ENCODE assay signal across 8 cellular contexts in the genomic region with DNA sequence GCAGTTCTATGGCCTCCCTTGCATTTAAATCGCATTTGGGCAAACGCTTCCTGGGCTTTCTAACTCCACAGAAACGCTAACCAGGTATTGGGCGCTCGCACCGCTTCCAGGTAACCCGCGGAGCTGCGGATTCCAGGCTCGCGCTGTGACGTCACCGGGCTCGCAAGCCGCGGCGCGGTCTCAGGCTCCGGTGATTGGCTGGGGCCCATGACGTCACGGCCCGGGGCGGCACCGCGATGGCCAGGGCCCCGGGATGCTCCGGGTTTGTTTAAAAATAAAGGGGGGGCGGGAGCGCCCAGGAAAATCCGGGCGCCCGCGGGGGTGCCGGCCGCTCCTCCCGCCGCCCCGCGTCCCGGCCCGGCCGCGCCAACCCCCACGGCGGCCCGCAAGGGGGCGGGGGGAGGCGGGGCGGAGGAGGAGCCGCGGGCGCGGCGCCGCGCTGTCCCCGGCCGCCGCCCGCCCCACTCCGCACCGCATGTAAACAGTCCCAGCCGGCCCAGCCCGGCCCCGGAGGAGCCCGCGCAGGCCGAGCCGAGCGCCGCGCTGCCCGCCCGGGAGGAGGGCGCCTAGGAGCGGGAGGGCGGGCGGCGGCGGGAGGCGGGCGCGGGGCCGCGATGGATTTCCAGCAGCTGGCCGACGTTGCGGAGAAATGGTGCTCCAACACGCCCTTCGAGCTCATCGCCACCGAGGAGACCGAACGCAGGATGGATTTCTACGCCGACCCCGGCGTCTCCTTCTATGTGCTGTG. TPM values are rescaled to one million over a fixed set of nuclear protein-coding genes. Genes with fewer than 3 reads are reported as not detected.
DNase-seq lines count a peak whose midpoint lies in the region; ATAC-seq and TF ChIP-seq lines count a peak whose summit lies in the region.

A gene (plus strand): TSS at position 464 of the 748 bp plus-strand sequence. CDS start 151 bp downstream, at position 615.

- no peaks in the 10 kb centered on the region for H3K36me3 ChIP-seq in GM23248 (ENCODE audit: low read depth)
- no peaks in the 10 kb centered on the region for H3K36me3 ChIP-seq in Karpas-422 (ENCODE audit: insufficient read depth, low read length)

- peak within 1 kb of the TSS; percentile 98 for H3K4me2 ChIP-seq in GM23248 (ENCODE audit: unreplicated experiment)
- H3K4me2 ChIP-seq in Karpas-422 (ENCODE audit: low read depth, low read length, poor library complexity, severe bottlenecking) = peak within 1 kb of the TSS; percentile 92

- H3K4me3 ChIP-seq in GM23248 (peak within 1 kb of the TSS; percentile 91), Karpas-422 (ENCODE audit: low read length) (peak within 1 kb of the TSS; percentile 92), fibroblast of pulmonary artery (replicated peaks; ENCODE audit: low read depth, low read length) (peak within 1 kb of the TSS; percentile 80)

- H3K27ac ChIP-seq in GM23248 (peak within 1 kb of the TSS; percentile 82), Karpas-422 (ENCODE audit: low read length) (peak within 1 kb of the TSS; percentile 82), RWPE1 (peak within 1 kb of the TSS; percentile 91)

- DNase-seq in DMS79 (lab: John Stamatoyannopoulos, UW) = peak; percentile 61
- peak; percentile 97 for DNase-seq in GM23248
- DNase-seq in Karpas-422 = peak; percentile 95
- DNase-seq in RWPE1 (ENCODE audit: low spot score) = peak; percentile 99
- peak; percentile 75 for DNase-seq in activated effector memory CD4-positive, alpha-beta T cell treated with Interleukin-2 at 50 U/mL for 16 hours
- peak; percentile 77 for DNase-seq in fibroblast of pulmonary artery (ENCODE audit: low read depth)
- peak; percentile 88 for DNase-seq in natural killer cell

- peak; percentile 80 to 93 (median 88) for ATAC-seq in natural killer cell
- ATAC-seq in stimulated activated memory B cell treated with anti-CD40 and anti-IgM and Interleukin-4, amounts not matched to agents 10 μg/mL and 1 μg/mL and 100 μg/mL, for 72 hours = peak; percentile 91

- peaks cover 9% of the 10 kb centered on the region for H3F3A ChIP-seq in GM23248 (ENCODE audit: insufficient read depth)

- peaks cover 2% of the 10 kb centered on the region for H3K36me3 Mint-ChIP-seq in natural killer cell
- peaks cover 2% of the 10 kb centered on the region for H3K36me3 Mint-ChIP-seq in stimulated activated memory B cell treated with anti-CD40 and anti-IgM and Interleukin-4, amounts not matched to agents 10 μg/mL and 1 μg/mL and 100 μg/mL, for 72 hours

- no peaks in the 10 kb centered on the region; the same call in 1 of the 2 replicates for H3K4me1 ChIP-seq in GM23248 (ENCODE audit: insufficient read depth)
- peaks cover 44% of the 10 kb centered on the region for H3K4me1 ChIP-seq in Karpas-422 (ENCODE audit: low read length)

- H3K4me1 Mint-ChIP-seq in natural killer cell = peaks cover 6 to 18% of the 10 kb centered on the region in 2 donors
- peaks cover 11% of the 10 kb centered on the region for H3K4me1 Mint-ChIP-seq in stimulated activated memory B cell treated with anti-CD40 and anti-IgM and Interleukin-4, amounts not matched to agents 10 μg/mL and 1 μg/mL and 100 μg/mL, for 72 hours

- H3K79me2 ChIP-seq in GM23248 (ENCODE audit: insufficient read depth) = peaks cover 39% of the 10 kb centered on the region
- peaks cover 43% of the 10 kb centered on the region for H3K79me2 ChIP-seq in Karpas-422 (ENCODE audit: low read length)

- POLR2A ChIA-PET in RWPE1 (lab: Yijun Ruan, JAX; ENCODE audit: low non-redundant PET) = no interaction called here

- WGBS in GM23248 (ENCODE audit: low coverage in 1 of 2, low lambda C conversion rate in 2 of 2, missing lambda C conversion rate in 2 of 2), 2 experiments = 1 to 2% methylated on average over 54 to 58 of the region's 98 CpGs

- H3K9me3 ChIP-seq in GM23248 (ENCODE audit: low read depth) (no peaks in the 10 kb centered on the region), Karpas-422 (ENCODE audit: low read length) (no peaks in the 10 kb centered on the region)

- H3K9me3 Mint-ChIP-seq in natural killer cell = no peaks in the 10 kb centered on the region
- H3K9me3 Mint-ChIP-seq in stimulated activated memory B cell treated with anti-CD40 and anti-IgM and Interleukin-4, amounts not matched to agents 10 μg/mL and 1 μg/mL and 100 μg/mL, for 72 hours = no peaks in the 10 kb centered on the region

- H4K20me1 ChIP-seq in GM23248 (ENCODE audit: insufficient read depth) (no peaks in the 10 kb centered on the region), Karpas-422 (ENCODE audit: insufficient read depth, low read depth, low read length) (no peaks in the 10 kb centered on the region)

- no peaks in the 10 kb centered on the region for H3K9me2 ChIP-seq in GM23248 (ENCODE audit: insufficient read depth)
- no peaks in the 10 kb centered on the region for H3K9me2 ChIP-seq in Karpas-422 (replicated peaks; ENCODE audit: insufficient read depth, low read length)

- peak within 1 kb of the TSS; percentile 78 to 89 for H3K27ac Mint-ChIP-seq in natural killer cell
- H3K27ac Mint-ChIP-seq in stimulated activated memory B cell treated with anti-CD40 and anti-IgM and Interleukin-4, amounts not matched to agents 10 μg/mL and 1 μg/mL and 100 μg/mL, for 72 hours = peak within 1 kb of the TSS; percentile 70

- peak within 1 kb of the TSS; percentile 93 for H3K4me3 Mint-ChIP-seq in natural killer cell
- H3K4me3 Mint-ChIP-seq in stimulated activated memory B cell treated with anti-CD40 and anti-IgM and Interleukin-4, amounts not matched to agents 10 μg/mL and 1 μg/mL and 100 μg/mL, for 72 hours = peak within 1 kb of the TSS; percentile 89

- H3K27me3 Mint-ChIP-seq in natural killer cell (ENCODE audit: low read depth in 2 of 2) = peaks cover 5 to 7% of the 10 kb centered on the region in 2 donors
- no peaks in the 10 kb centered on the region for H3K27me3 Mint-ChIP-seq in stimulated activated memory B cell treated with anti-CD40 and anti-IgM and Interleukin-4, amounts not matched to agents 10 μg/mL and 1 μg/mL and 100 μg/mL, for 72 hours

- CTCF ChIA-PET in RWPE1 (lab: Yijun Ruan, JAX) = interaction anchor here (0.7 to 1.8 kb wide), 4 partner anchors 34 to 430 kb away, joined by 3 to 5 read pairs (median 4); no protein-coding TSS in a partner anchor

- H2AFZ ChIP-seq in GM23248 (peak within 1 kb of the TSS; percentile 81), Karpas-422 (ENCODE audit: low read length) (peak within 1 kb of the TSS; percentile 47; the same call in 1 of the 2 replicates)

- TF ChIP-seq CTCF in RWPE1 (conservative IDR thresholded peaks at IDR 0.05; ENCODE audit: low read depth) = no peak
- TF ChIP-seq CTCF in fibroblast of pulmonary artery (IDR thresholded peaks at IDR 0.05; ENCODE audit: low read length, missing control alignments) = no peak
- TF ChIP-seq CTCF in natural killer cell (IDR thresholded peaks at IDR 0.05) = no peak

- in situ Hi-C loops in GM23248 (cut with MboI) = no loop called here

- no peaks in the 10 kb centered on the region for H3K27me3 ChIP-seq in GM23248 (replicated peaks; ENCODE audit: insufficient read depth)
- no peaks in the 10 kb centered on the region for H3K27me3 ChIP-seq in Karpas-422 (ENCODE audit: low read length)

- intact Hi-C loops in natural killer cell (cut with micrococcal nuclease) = loop anchor here (10.0 kb wide), 1 partner anchor 150 kb away; a partner anchor contains a TSS

- H3K9ac ChIP-seq in GM23248 (peak within 1 kb of the TSS; percentile 96), Karpas-422 (ENCODE audit: low read length) (peak within 1 kb of the TSS; percentile 96)

RNA-seq across cellular contexts. Expression of the gene that starts here (rescaled TPM):
- 22.5 and 23.6 TPM in 2 replicates for total RNA-seq in GM23248 (2014; rRNA removed; shearing (Covaris generic))
- polyA plus RNA-seq in GM23248 (2016; fragmentation: Nextera tagmentation; extraction: Ambion mirVana) = 15.6 and 15.9 TPM in 2 replicates
- 80.2 and 89.4 TPM in 2 replicates for total RNA-seq in Karpas-422 (2014; rRNA removed; shearing (Covaris generic); ENCODE audit: low replicate concordance)
- total RNA-seq in natural killer cell = 10 to 100 TPM; 31.6 to 37.3 (median 32.8) TPM

Comparison
In these comparisons a context has a peak if more than half of its experiments do, and no peak if none do; other contexts are left out.
1. Peak in every context shown above with its lines: DNase-seq, ATAC-seq, H3K4me3 ChIP-seq and H3K27ac ChIP-seq.